14 cellular contexts compared by ENCODE assay signal in genomic region chr10:32077896-32078295, GRCh38. TPM values are rescaled to one million over a fixed set of nuclear protein-coding genes. Genes with fewer than 3 reads are reported as not detected.
DNase-seq lines count a peak whose midpoint lies in the region; ATAC-seq and TF ChIP-seq lines count a peak whose summit lies in the region.
"Had no signal": no experiment of that assay in that cellular context is flagged by ENCODE, and none has a peak within 500 bp of the region (broad histone marks: within the 10 kb centered on the region; RNA-seq: fewer than 3 reads in every experiment).

No MANE protein-coding gene starts in this region.

- H2AFZ ChIP-seq in SK-N-SH (ENCODE audit: low read depth) (peak overlapping the region; percentile 69; the same call in 1 of the 2 replicates), trophoblast cell (ENCODE audit: insufficient read depth, low read length, poor library complexity) (no peak overlapping the region)

- H3K4me2 ChIP-seq in SK-N-SH (0 out of 2 replicates have a peak overlapping the region, but pooled peaks have one; percentile 37), trophoblast cell (ENCODE audit: low read length) (peak overlapping the region; percentile 2)

- WGBS in SK-N-SH (ENCODE audit: low lambda C conversion rate) = 37% methylated on average over 4 of the region's 4 CpGs
- no CpG with 5 or more reads among the region's 4 CpGs for WGBS in trophoblast cell (ENCODE audit: extremely low coverage, insufficient coverage, insufficient read length)

- H3K27me3 ChIP-seq in SK-N-SH (ENCODE audit: insufficient read depth) (no peaks in the 10 kb centered on the region), trophoblast cell (ENCODE audit: insufficient read depth, low read length) (no peaks in the 10 kb centered on the region)

- no peak overlapping the region for H4K8ac ChIP-seq in trophoblast cell (ENCODE audit: low read depth, low read length)

- no peak overlapping the region for H2BK5ac ChIP-seq in trophoblast cell (ENCODE audit: low read depth, low read length, poor library complexity)

- CTCF ChIA-PET in SK-N-SH (lab: Yijun Ruan, JAX) = no interaction called here

- TF ChIP-seq EP300 in SK-N-SH (IDR thresholded peaks at IDR 0.05; ENCODE audit: borderline replicate concordance in 1 of 2, low read depth in 1 of 2, low read length in 1 of 2) = no peak

- H2AK5ac ChIP-seq in trophoblast cell (ENCODE audit: low read length) = no peak overlapping the region

- no peak overlapping the region for H4K12ac ChIP-seq in trophoblast cell (ENCODE audit: low read depth, low read length)

- H3K27ac ChIP-seq in SK-N-SH (ENCODE audit: low read depth in 2 of 2, low read length in 1 of 2) = peak overlapping the region in 1 of 2 experiments; percentile 31; a peak in 1 of 4 replicates
- no peak overlapping the region for H3K27ac ChIP-seq in trophoblast cell (ENCODE audit: low read depth, low read length)
- H3K27ac ChIP-seq: skin epidermis had no signal

- no peak overlapping the region for H3K4ac ChIP-seq in trophoblast cell (ENCODE audit: low read depth, low read length)

- no peaks in the 10 kb centered on the region for H4K20me1 ChIP-seq in SK-N-SH (ENCODE audit: insufficient read depth)

- H3K4me1 ChIP-seq in SK-N-SH (ENCODE audit: control insufficient read depth in 1 of 2, insufficient read depth in 2 of 2, low read depth in 1 of 2, low read length in 1 of 2) = peaks cover 0 to 8% of the 10 kb centered on the region in 2 experiments; a peak in 1 of 4 replicates
- H3K4me1 ChIP-seq in trophoblast cell (ENCODE audit: control insufficient read depth in 1 of 2, insufficient read depth in 2 of 2, low read length in 2 of 2) = peaks cover 0 to 2% of the 10 kb centered on the region in 2 experiments

- TF ChIP-seq RAD21 in SK-N-SH (IDR thresholded peaks at IDR 0.05; ENCODE audit: low read length) = no peak

- no peak overlapping the region for H4K91ac ChIP-seq in trophoblast cell (ENCODE audit: low read depth, low read length)

- H3K9ac ChIP-seq in SK-N-SH = no peak overlapping the region
- H3K9ac ChIP-seq in trophoblast cell (ENCODE audit: low read length) = no peak overlapping the region

- no peak overlapping the region for H2BK12ac ChIP-seq in trophoblast cell (ENCODE audit: low read length)

- no peak overlapping the region for H3K18ac ChIP-seq in trophoblast cell (ENCODE audit: low read length)

- H3K23ac ChIP-seq in trophoblast cell (ENCODE audit: low read length) = no peak overlapping the region

- H3K9me2 ChIP-seq in SK-N-SH = no peaks in the 10 kb centered on the region

- DNase-seq in GM04503 (ENCODE audit: low read depth) (peak; percentile 67), SK-N-SH (no peak), foreskin fibroblast (peak; percentile 80 to 91), trophoblast cell (peak; percentile 51 to 72), GM19240 (ENCODE audit: insufficient read length, low spot score) (no peak)
- DNase-seq in activated CD8-positive, alpha-beta memory T cell treated with anti-CD3 and anti-CD28 coated beads for 24 hours = no peak
- DNase-seq: activated B cell treated with CpG ODN at 0.5 μM for 24 hours; activated naive CD4-positive, alpha-beta T cell treated with anti-CD3 and anti-CD28 coated beads for 36 hours; NCI-H1694 treated with DMSO at 0.1 percent for 48 hours had no signal

- H3K36me3 ChIP-seq in SK-N-SH (replicated peaks in 1 of 2; ENCODE audit: control insufficient read depth in 1 of 2, insufficient read depth in 2 of 2, low read length in 1 of 2) (no peaks in the 10 kb centered on the region), trophoblast cell (ENCODE audit: control insufficient read depth in 1 of 2, insufficient read depth in 2 of 2, low read length in 2 of 2) (no peaks in the 10 kb centered on the region)

- peaks cover 2% of the 10 kb centered on the region for H3K79me1 ChIP-seq in trophoblast cell (ENCODE audit: low read length)

- H3K79me2 ChIP-seq in SK-N-SH (ENCODE audit: insufficient read depth) (no peaks in the 10 kb centered on the region), trophoblast cell (ENCODE audit: control insufficient read depth, insufficient read depth, low read length, poor library complexity) (no peaks in the 10 kb centered on the region)

- no peak overlapping the region for H2BK120ac ChIP-seq in trophoblast cell (ENCODE audit: insufficient read depth, low read length, poor library complexity)

- POLR2A ChIA-PET in SK-N-SH (lab: Yijun Ruan, JAX) = no interaction called here

- H3K4me3 ChIP-seq in SK-N-SH (ENCODE audit: low read depth in 2 of 2, low read length in 1 of 2) (0 out of 4 replicates have a peak overlapping the region, but pooled peaks of 1 of the 2 experiments have one; percentile 24), foreskin fibroblast (ENCODE audit: low read depth in 1 of 2, low read length in 2 of 2) (no peak overlapping the region), trophoblast cell (ENCODE audit: low read depth, low read length) (no peak overlapping the region)
- H3K4me3 ChIP-seq: lung, skin epidermis had no signal

- TF ChIP-seq CTCF in SK-N-SH (IDR thresholded peaks at IDR 0.05) (no peak), foreskin fibroblast (IDR thresholded peaks at IDR 0.05; ENCODE audit: low read depth, low read length) (no peak)

- no peak overlapping the region for H3K14ac ChIP-seq in trophoblast cell (ENCODE audit: low read length)

- H3K9me3 ChIP-seq in SK-N-SH (no peaks in the 10 kb centered on the region), trophoblast cell (ENCODE audit: insufficient read depth, low read depth, low read length) (no peaks in the 10 kb centered on the region)

- peaks cover 4% of the 10 kb centered on the region for H3F3A ChIP-seq in SK-N-SH (replicated peaks; ENCODE audit: insufficient read depth)

- ATAC-seq in GM19328 (IDR thresholded peaks at IDR 0.05; ENCODE audit: unreplicated experiment) = no peak
- no peak for ATAC-seq in HG03280 (IDR thresholded peaks at IDR 0.05; ENCODE audit: unreplicated experiment)
- ATAC-seq: stimulated activated memory B cell treated with anti-CD40 and anti-IgM and Interleukin-4, amounts not matched to agents 10 μg/mL and 1 μg/mL and 100 μg/mL, for 72 hours had no signal

TF ChIP-seq in SK-N-SH, 30 proteins besides CTCF, POLR2A, EP300 and RAD21 (continues in another document):
- no peak for TF ChIP-seq RCOR1 (IDR thresholded peaks at IDR 0.05; ENCODE audit: low read length)
- no peak for TF ChIP-seq ZBTB33 (IDR thresholded peaks at IDR 0.05; ENCODE audit: borderline replicate concordance, low read depth)
- TF ChIP-seq PBX3 (IDR thresholded peaks at IDR 0.05) = peak; percentile 68
- TF ChIP-seq RXRA (IDR thresholded peaks at IDR 0.05; ENCODE audit: borderline replicate concordance, low read depth) = 0 out of 2 replicates have a peak, but pooled peaks have one; percentile 21
- TF ChIP-seq FOXM1 (IDR thresholded peaks at IDR 0.05; ENCODE audit: low read depth) = no peak
- TF ChIP-seq FOSL2 (IDR thresholded peaks at IDR 0.05; ENCODE audit: borderline replicate concordance, low read depth) = peak; percentile 80
- TF ChIP-seq JUND (IDR thresholded peaks at IDR 0.05) = peak; percentile 60
- TF ChIP-seq NFIC (IDR thresholded peaks at IDR 0.05; ENCODE audit: borderline replicate concordance) = peak; percentile 26; the same call in 1 of the 2 replicates

RNA-seq across cellular contexts. Expression of gene KIF5B, which starts 21.7 kb away (rescaled TPM):
- polyA plus RNA-seq in SK-N-SH (2012; rRNA removed) = 15.7 and 18.2 TPM in 2 replicates
- 26.0 and 34.5 TPM in 2 replicates for polyA plus RNA-seq in SK-N-SH (2012; cell fraction: cytosol; rRNA removed)
- polyA plus RNA-seq in SK-N-SH (2012; cell fraction: nucleus; rRNA removed) = 8.1 and 17.2 TPM in 2 replicates
- 99.0 and 102 TPM in 2 replicates for polyA plus RNA-seq in trophoblast cell (2013)

Comparison
In these comparisons a context has a peak if more than half of its experiments do, and no peak if none do; other contexts are left out.
1. DNase-seq: peak in GM04503 (single experiment), foreskin fibroblast (2 of 2) and trophoblast cell (2 of 2); none in SK-N-SH (single experiment), activated CD8-positive, alpha-beta memory T cell treated with anti-CD3 and anti-CD28 coated beads for 24 hours (single experiment) and GM19240 (single experiment).